In the genomic region with DNA sequence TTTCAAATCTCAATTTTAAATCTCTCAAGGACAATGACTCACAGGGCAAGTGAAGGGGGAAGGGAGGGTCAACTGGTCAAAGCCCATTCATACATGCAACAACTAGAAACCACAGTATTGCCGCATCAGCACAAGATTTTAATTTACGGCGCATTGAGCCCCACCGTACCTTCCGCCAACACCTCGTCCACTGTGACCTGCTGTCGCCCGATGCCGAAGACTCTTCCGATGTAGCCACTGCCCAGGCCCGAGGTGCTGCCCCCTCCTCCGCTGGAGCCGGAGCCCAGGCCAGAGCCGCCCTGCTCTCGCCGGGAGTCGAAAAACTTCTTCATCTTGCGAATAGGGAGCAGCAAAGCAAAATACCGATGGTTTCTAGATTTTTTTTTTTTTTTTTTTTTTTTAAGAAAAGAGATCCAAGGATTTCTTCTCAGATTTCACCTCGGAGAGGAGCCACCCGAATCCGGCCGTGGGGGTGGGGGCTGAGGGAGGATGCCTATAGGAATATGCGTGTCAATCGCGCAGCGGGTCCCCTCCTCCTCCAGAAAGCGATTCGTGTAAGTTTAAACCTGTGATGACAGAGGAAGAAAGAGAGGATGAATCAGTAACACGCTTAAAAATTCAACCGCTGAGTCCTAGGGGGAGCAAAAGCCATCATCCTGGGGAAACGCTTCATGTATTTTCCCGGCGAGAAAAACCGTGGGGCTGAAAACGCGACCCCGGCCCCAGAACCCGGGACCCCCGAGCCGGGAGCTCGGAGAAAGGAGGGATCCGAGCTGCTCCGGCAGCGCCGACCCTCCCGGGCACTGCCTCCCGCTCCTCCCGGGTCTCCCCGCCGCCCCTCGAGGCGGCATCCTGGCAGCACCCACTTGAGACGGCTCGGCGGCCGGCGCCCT, we compare ENCODE assay signal across 8 cellular contexts. TPM values are rescaled to one million over a fixed set of nuclear protein-coding genes. Genes with fewer than 3 reads are reported as not detected.
DNase-seq lines count a peak whose midpoint lies in the region; ATAC-seq and TF ChIP-seq lines count a peak whose summit lies in the region.

No MANE protein-coding gene starts in this region.

- DNase-seq in GM04503 (ENCODE audit: low read depth) (peak; percentile 34), T-helper 1 cell (peak; percentile 17 to 57 (median 37)), anterior cingulate cortex (lab: John Stamatoyannopoulos, UW) (peak in 46 of 58 donors; percentile 9 to 67 (median 46)), hepatocyte (ENCODE audit: low spot score) (peak; percentile 76), renal cortical epithelial cell (ENCODE audit: low read depth) (peak; percentile 77)

- H3K36me3 ChIP-seq in KOPT-K1 (ENCODE audit: insufficient read depth, low read length) = peaks cover 28% of the 10 kb centered on the region
- H3K36me3 ChIP-seq in hepatocyte (replicated peaks; ENCODE audit: insufficient read depth, low read depth) = no peaks in the 10 kb centered on the region

- no peaks in the 10 kb centered on the region for H3K9me2 ChIP-seq in hepatocyte (replicated peaks; ENCODE audit: insufficient read depth)

- ATAC-seq in HG02798 (IDR thresholded peaks at IDR 0.05; ENCODE audit: poor library complexity, unreplicated experiment) = no peak
- no peak for ATAC-seq in HG02970 (IDR thresholded peaks at IDR 0.05; ENCODE audit: low FRiP score, unreplicated experiment)

- H3K4me3 ChIP-seq in hepatocyte = peak overlapping the region; percentile 70

- no peak for TF ChIP-seq CTCF in hepatocyte (IDR thresholded peaks at IDR 0.05; ENCODE audit: poor library complexity)

- peak overlapping the region; percentile 85 for H3K4me2 ChIP-seq in hepatocyte

- peak overlapping the region; percentile 78 for H2AFZ ChIP-seq in hepatocyte

- no peaks in the 10 kb centered on the region for H3K9me3 ChIP-seq in KOPT-K1 (ENCODE audit: insufficient read depth, low read length, poor library complexity, severe bottlenecking)
- H3K9me3 ChIP-seq in hepatocyte (ENCODE audit: low read depth) = no peaks in the 10 kb centered on the region

- H3K4me1 ChIP-seq in hepatocyte (ENCODE audit: insufficient read depth) = peaks cover 26% of the 10 kb centered on the region

- H3K27ac ChIP-seq in KOPT-K1 (ENCODE audit: low read depth, low read length, poor library complexity, severe bottlenecking) (peak overlapping the region; percentile 99), hepatocyte (peak overlapping the region; percentile 100)

- peaks cover 46% of the 10 kb centered on the region for H3K79me2 ChIP-seq in hepatocyte

- H4K20me1 ChIP-seq in hepatocyte (ENCODE audit: insufficient read depth, poor library complexity, severe bottlenecking) = peaks cover 16% of the 10 kb centered on the region

- WGBS in hepatocyte (ENCODE audit: low lambda C conversion rate, missing lambda C conversion rate) = under 1% methylated on average over 45 of the region's 58 CpGs

- H3K27me3 ChIP-seq in hepatocyte = no peaks in the 10 kb centered on the region

RNA-seq across cellular contexts. Expression of gene AAK1, which starts 0.6 kb away (rescaled TPM):
- total RNA-seq in hepatocyte = 23.2 and 30.1 TPM in 2 replicates
- polyA plus RNA-seq in hepatocyte = 30.8 and 44.4 TPM in 2 replicates
- 12.9 and 70.6 TPM in 2 replicates for total RNA-seq in renal cortical epithelial cell
